In genomic region chr7:142332421-142332820, GRCh38 we compare ENCODE assay signal across 19 cellular contexts.
"Had no signal": no experiment of that assay in that cellular context is flagged by ENCODE, and none has a peak within 500 bp of the region (broad histone marks: within the 10 kb centered on the region; RNA-seq: fewer than 3 reads in every experiment).

No MANE protein-coding gene starts in this region.

- H3K36me3 Mint-ChIP-seq: naive B cell had no signal

- DNase-seq: activated CD4-positive, alpha-beta T cell treated with anti-CD3 and anti-CD28 coated beads, Interleukin-2, amount 50 U/mL, for 4 hours; activated gamma-delta T cell; amygdala; cerebellar nuclear complex; cortex of kidney; heart right ventricle; kidney; lower lobe of right lung; naive B cell; posterior cingulate gyrus; right lobe of liver; stimulated activated CD4-positive, alpha-beta T cell treated with anti-CD3 and anti-CD28 coated beads, Interleukin-1b, Interleukin-23, amount 100 ng/mL, for 48 hours; T-helper 9 cell; transverse colon had no signal

- H3K36me3 ChIP-seq: heart right ventricle, lower lobe of right lung, right lobe of liver, suprapubic skin, transverse colon had no signal

- H3K27ac ChIP-seq: epithelial cell of prostate, heart right ventricle, lower lobe of right lung, right lobe of liver, skin epidermis, suprapubic skin, transverse colon had no signal

- ATAC-seq: heart right ventricle, lower lobe of right lung, right lobe of liver had no signal

- H3K27me3 ChIP-seq: right lobe of liver, transverse colon had no signal

- H3K27ac Mint-ChIP-seq: activated T-helper 1 cell treated with anti-CD3 and anti-CD28 coated beads, Interleukin-12 subunit alpha, Interleukin-12 subunit beta, Interleukin-2, Interleukin-4 antibody, amounts not matched to agents 30 ng/mL and 10 ng/mL and 1 ng/mL, durations not matched to agents 14 hours and 24 hours and 36 hours; naive B cell; stimulated activated naive CD8-positive, alpha-beta T cell treated with anti-CD3 and anti-CD28 coated beads, Interleukin-15, Interleukin-2, amounts not matched to agents 100 ng/mL and 50 ng/mL, for 24 hours had no signal

- H3K9me3 ChIP-seq: heart right ventricle, lower lobe of right lung, right lobe of liver, suprapubic skin, transverse colon had no signal

- H3K4me3 Mint-ChIP-seq: activated T-helper 1 cell treated with anti-CD3 and anti-CD28 coated beads, Interleukin-12 subunit alpha, Interleukin-12 subunit beta, Interleukin-2, Interleukin-4 antibody, amounts not matched to agents 30 ng/mL and 10 ng/mL and 1 ng/mL, durations not matched to agents 14 hours and 24 hours and 36 hours; naive B cell; stimulated activated naive CD8-positive, alpha-beta T cell treated with anti-CD3 and anti-CD28 coated beads, Interleukin-15, Interleukin-2, amounts not matched to agents 100 ng/mL and 50 ng/mL, for 24 hours had no signal

- H3K9me3 Mint-ChIP-seq: activated T-helper 1 cell treated with anti-CD3 and anti-CD28 coated beads, Interleukin-12 subunit alpha, Interleukin-12 subunit beta, Interleukin-2, Interleukin-4 antibody, amounts not matched to agents 30 ng/mL and 10 ng/mL and 1 ng/mL, durations not matched to agents 14 hours and 24 hours and 36 hours; stimulated activated naive CD8-positive, alpha-beta T cell treated with anti-CD3 and anti-CD28 coated beads, Interleukin-15, Interleukin-2, amounts not matched to agents 100 ng/mL and 50 ng/mL, for 24 hours had no signal

- H3K4me1 ChIP-seq: heart right ventricle, lower lobe of right lung, right lobe of liver, suprapubic skin, transverse colon had no signal

- H3K4me3 ChIP-seq: heart right ventricle, lower lobe of right lung, right lobe of liver, skin epidermis, suprapubic skin, transverse colon had no signal
